In genomic region chr15:95839367-95839782, GRCh38 we compare ENCODE assay signal across 11 cellular contexts.
A peak's percentile ranks its signal among the peaks of the same experiment; 100 is the strongest.
DNase-seq lines count a peak whose midpoint lies in the region; ATAC-seq, FAIRE-seq and TF ChIP-seq lines count a peak whose summit lies in the region.
"Had no signal": no experiment of that assay in that cellular context is flagged by ENCODE, and none has a peak within 500 bp of the region (broad histone marks: within the 10 kb centered on the region; RNA-seq: fewer than 3 reads in every experiment).

No MANE protein-coding gene starts in this region.

- no peaks in the 10 kb centered on the region for H3K9me3 Mint-ChIP-seq in activated CD8-positive, alpha-beta memory T cell treated with anti-CD3 and anti-CD28 coated beads, Interleukin-2, amount 10 ng/mL, durations not matched to agents 7 days and 5 days (ENCODE audit: low read depth)
- no peaks in the 10 kb centered on the region for H3K9me3 Mint-ChIP-seq in activated CD8-positive, alpha-beta T cell treated with anti-CD3 and anti-CD28 coated beads for 36 hours
- H3K9me3 Mint-ChIP-seq in H9: no peaks in the 10 kb centered on the region

- H3K36me3 ChIP-seq in small intestine (ENCODE audit: control insufficient read depth in 2 of 2, insufficient read depth in 2 of 2, low read length in 2 of 2) (no peaks in the 10 kb centered on the region), A673 (ENCODE audit: insufficient read depth, low read length, poor library complexity, severe bottlenecking) (no peaks in the 10 kb centered on the region)

- no peak for TF ChIP-seq CTCF in activated CD8-positive, alpha-beta T cell treated with anti-CD3 and anti-CD28 coated beads for 36 hours (IDR thresholded peaks at IDR 0.05)
- no peak for TF ChIP-seq CTCF in A673 (conservative IDR thresholded peaks at IDR 0.05; ENCODE audit: low read depth, low read length)
- TF ChIP-seq CTCF in H9 (conservative IDR thresholded peaks at IDR 0.05): no peak

- H3T11ph ChIP-seq in H9 (ENCODE audit: low read length): no peak overlapping the region

- POLR2A ChIA-PET in activated CD8-positive, alpha-beta T cell treated with anti-CD3 and anti-CD28 coated beads for 36 hours (lab: Charles Lee): no interaction called here
- POLR2A ChIA-PET in A673 (lab: Charles Lee; ENCODE audit: low non-redundant PET): no interaction called here

- H2BK20ac ChIP-seq in H9 (ENCODE audit: low read depth, low read length, poor library complexity, severe bottlenecking): no peak overlapping the region

- H3K79me2 ChIP-seq in H9 (ENCODE audit: insufficient read depth, low read length): no peaks in the 10 kb centered on the region

- peak overlapping the region in 1 of 2 donors; percentile 75 for H3K27ac ChIP-seq in small intestine (ENCODE audit: low read depth in 1 of 2, low read length in 1 of 2)
- H3K27ac ChIP-seq in A673 (ENCODE audit: low read depth, low read length, poor library complexity, severe bottlenecking): no peak overlapping the region
- H3K27ac ChIP-seq in H9 (ENCODE audit: insufficient read length, low read depth, low read length): no peak overlapping the region

- no peak for DNase-seq in activated CD8-positive, alpha-beta memory T cell treated with anti-CD3 and anti-CD28 coated beads, Interleukin-2, amount 10 ng/mL, durations not matched to agents 7 days and 5 days
- no peak for DNase-seq in activated CD8-positive, alpha-beta memory T cell treated with anti-CD3 and anti-CD28 coated beads for 24 hours
- no peak for DNase-seq in activated CD8-positive, alpha-beta T cell treated with anti-CD3 and anti-CD28 coated beads for 36 hours
- DNase-seq in small intestine (peak; percentile 11), A673 (ENCODE audit: low spot score) (no peak), H9 (no peak)
- DNase-seq in NK-92 treated with Interleukin-12 subunit alpha and Interleukin-12 subunit beta, amount 100 ng/mL, for 24 hours (lab: John Stamatoyannopoulos, UW): no peak
- DNase-seq: activated B cell treated with CpG ODN at 0.5 μM for 24 hours, NCI-H2029 had no signal

- no peak overlapping the region for H3K14ac ChIP-seq in H9 (ENCODE audit: insufficient read depth, low read length)

- no peak overlapping the region for H3K56ac ChIP-seq in H9 (ENCODE audit: insufficient read length, low read depth, low read length)

- H3K4me1 ChIP-seq in small intestine (ENCODE audit: control insufficient read depth in 2 of 2, insufficient read depth in 1 of 2, low read depth in 1 of 2, low read length in 1 of 2) (peaks cover 0 to 9% of the 10 kb centered on the region in 2 donors), A673 (ENCODE audit: insufficient read depth, low read length, poor library complexity, severe bottlenecking) (peaks cover 7% of the 10 kb centered on the region), H9 (ENCODE audit: insufficient read depth, low read length) (no peaks in the 10 kb centered on the region)

- H2BK120ac ChIP-seq in H9 (ENCODE audit: low read depth, low read length, poor library complexity, severe bottlenecking): no peak overlapping the region

- no peak overlapping the region for H4K5ac ChIP-seq in H9 (ENCODE audit: insufficient read length, low read depth, low read length)

- H3K9me3 ChIP-seq in small intestine (ENCODE audit: control insufficient read depth, low read depth) (no peaks in the 10 kb centered on the region), A673 (ENCODE audit: low read depth, low read length, poor library complexity, severe bottlenecking) (no peaks in the 10 kb centered on the region), H9 (ENCODE audit: control insufficient read depth, low read depth, low read length) (no peaks in the 10 kb centered on the region)

- no peak overlapping the region for H3K4me2 ChIP-seq in H9 (ENCODE audit: insufficient read depth, insufficient read length, low read length)

- peaks cover 2% of the 10 kb centered on the region for H3K27me3 Mint-ChIP-seq in activated CD8-positive, alpha-beta memory T cell treated with anti-CD3 and anti-CD28 coated beads, Interleukin-2, amount 10 ng/mL, durations not matched to agents 7 days and 5 days
- H3K27me3 Mint-ChIP-seq in activated CD8-positive, alpha-beta T cell treated with anti-CD3 and anti-CD28 coated beads for 36 hours: no peaks in the 10 kb centered on the region
- H3K27me3 Mint-ChIP-seq in H9 (ENCODE audit: low read depth): peaks cover 2% of the 10 kb centered on the region; the same call in 1 of the 2 replicates
- H3K27me3 Mint-ChIP-seq: activated B cell treated with CpG ODN at 0.5 μM for 24 hours had no signal

- no peaks in the 10 kb centered on the region for H3K79me1 ChIP-seq in H9 (ENCODE audit: insufficient read depth, low read depth, low read length, poor library complexity, severe bottlenecking)

- no peak overlapping the region for H4K91ac ChIP-seq in H9 (ENCODE audit: insufficient read length, low read depth, low read length)

- H3K23me2 ChIP-seq in H9 (ENCODE audit: insufficient read length, low read depth, low read length, poor library complexity, severe bottlenecking): no peaks in the 10 kb centered on the region

- H3K4me1 Mint-ChIP-seq in activated CD8-positive, alpha-beta memory T cell treated with anti-CD3 and anti-CD28 coated beads, Interleukin-2, amount 10 ng/mL, durations not matched to agents 7 days and 5 days: peaks cover 37% of the 10 kb centered on the region
- peaks cover 29% of the 10 kb centered on the region for H3K4me1 Mint-ChIP-seq in activated CD8-positive, alpha-beta T cell treated with anti-CD3 and anti-CD28 coated beads for 36 hours (ENCODE audit: low read depth)
- H3K4me1 Mint-ChIP-seq in H9: peaks cover 0 to 3% of the 10 kb centered on the region in 2 experiments; a peak in 1 of 4 replicates
- H3K4me1 Mint-ChIP-seq: activated B cell treated with CpG ODN at 0.5 μM for 24 hours had no signal

- H3K9ac ChIP-seq in H9 (ENCODE audit: extremely low read depth, insufficient read length, low read length): no peak overlapping the region

- H3K4me3 ChIP-seq in small intestine (ENCODE audit: low read depth in 1 of 2, low read length in 2 of 2) (no peak overlapping the region), A673 (ENCODE audit: low read depth, low read length, poor library complexity, severe bottlenecking) (no peak overlapping the region)

- no peak overlapping the region for H4K8ac ChIP-seq in H9 (replicated peaks; ENCODE audit: insufficient read length, low read depth, low read length)

- H2BK15ac ChIP-seq in H9 (ENCODE audit: low read depth, low read length): no peak overlapping the region

- H2AK5ac ChIP-seq in H9 (ENCODE audit: insufficient read length, low read length): no peak overlapping the region

- no peak overlapping the region for H2BK5ac ChIP-seq in H9 (ENCODE audit: insufficient read length, low read length)

- H4K20me1 ChIP-seq in H9 (ENCODE audit: control insufficient read depth, insufficient read depth, insufficient read length): no peaks in the 10 kb centered on the region

- CTCF ChIA-PET in activated CD8-positive, alpha-beta memory T cell treated with anti-CD3 and anti-CD28 coated beads, Interleukin-2, amount 10 ng/mL, durations not matched to agents 7 days and 5 days (lab: Charles Lee): interaction anchor here (1.3 to 1.7 kb wide), 2 partner anchors 10 to 29 kb away, joined by 3 to 6 read pairs; no protein-coding TSS in a partner anchor
- CTCF ChIA-PET in activated CD8-positive, alpha-beta T cell treated with anti-CD3 and anti-CD28 coated beads for 36 hours (lab: Charles Lee): no interaction called here
- CTCF ChIA-PET in A673 (lab: Charles Lee): no interaction called here

- no TSS peak for BruUV-seq in A673 (replicated peaks; lab: Mats Ljungman, UMichigan)

- H3K18ac ChIP-seq in H9 (ENCODE audit: insufficient read length, low read depth, low read length): no peak overlapping the region

- H2AFZ ChIP-seq in H9 (ENCODE audit: low read length): no peak overlapping the region

- H3K36me3 Mint-ChIP-seq in activated CD8-positive, alpha-beta memory T cell treated with anti-CD3 and anti-CD28 coated beads, Interleukin-2, amount 10 ng/mL, durations not matched to agents 7 days and 5 days: peaks cover 4% of the 10 kb centered on the region
- H3K36me3 Mint-ChIP-seq in activated CD8-positive, alpha-beta T cell treated with anti-CD3 and anti-CD28 coated beads for 36 hours (ENCODE audit: low read depth): no peaks in the 10 kb centered on the region
- H3K36me3 Mint-ChIP-seq in H9 (ENCODE audit: insufficient read depth in 1 of 3, low read depth in 3 of 3): no peaks in the 10 kb centered on the region

- no peak overlapping the region for H3K4ac ChIP-seq in H9 (ENCODE audit: low read depth, low read length)

- ATAC-seq in activated CD8-positive, alpha-beta memory T cell treated with anti-CD3 and anti-CD28 coated beads, Interleukin-2, amount 10 ng/mL, durations not matched to agents 7 days and 5 days: peak; percentile 94
- peak; percentile 90 for ATAC-seq in HG02798 (IDR thresholded peaks at IDR 0.05; ENCODE audit: poor library complexity, unreplicated experiment)
- peak; percentile 73 for ATAC-seq in activated CD8-positive, alpha-beta T cell treated with anti-CD3 and anti-CD28 coated beads for 36 hours

- H3K27me3 ChIP-seq in small intestine (ENCODE audit: control insufficient read depth in 2 of 2, insufficient read depth in 2 of 2, low read length in 2 of 2) (no peaks in the 10 kb centered on the region), A673 (replicated peaks; ENCODE audit: insufficient read depth, low read depth, low read length, poor library complexity) (no peaks in the 10 kb centered on the region), H9 (ENCODE audit: insufficient read depth, low read length) (no peaks in the 10 kb centered on the region)

- peak overlapping the region; percentile 88 for H3K27ac Mint-ChIP-seq in activated CD8-positive, alpha-beta memory T cell treated with anti-CD3 and anti-CD28 coated beads, Interleukin-2, amount 10 ng/mL, durations not matched to agents 7 days and 5 days
- H3K27ac Mint-ChIP-seq in activated CD8-positive, alpha-beta T cell treated with anti-CD3 and anti-CD28 coated beads for 36 hours: peak overlapping the region; percentile 59
- H3K27ac Mint-ChIP-seq in H9: no peak overlapping the region
- H3K27ac Mint-ChIP-seq: activated B cell treated with CpG ODN at 0.5 μM for 24 hours had no signal

- 20 to 26% (median 21%) methylated on average over 2 of the region's 2 CpGs for WGBS in small intestine, 3 donors
- WGBS in H9 (ENCODE audit: extremely low coverage, insufficient read length, low lambda C conversion rate): no CpG with 5 or more reads among the region's 2 CpGs

- intact Hi-C loops in activated CD8-positive, alpha-beta T cell treated with anti-CD3 and anti-CD28 coated beads for 36 hours (cut with micrococcal nuclease): no loop called here
- intact Hi-C loops in A673 (cut with micrococcal nuclease; ENCODE audit: unreplicated experiment): no loop called here

- H3K4me3 Mint-ChIP-seq in activated CD8-positive, alpha-beta memory T cell treated with anti-CD3 and anti-CD28 coated beads, Interleukin-2, amount 10 ng/mL, durations not matched to agents 7 days and 5 days: peak overlapping the region; percentile 47
- no peak overlapping the region for H3K4me3 Mint-ChIP-seq in activated CD8-positive, alpha-beta T cell treated with anti-CD3 and anti-CD28 coated beads for 36 hours
- no peak overlapping the region for H3K4me3 Mint-ChIP-seq in H9
- H3K4me3 Mint-ChIP-seq: activated B cell treated with CpG ODN at 0.5 μM for 24 hours had no signal

- H3K23ac ChIP-seq in H9 (ENCODE audit: insufficient read length, low read depth, low read length): no peak overlapping the region

- FAIRE-seq in small intestine (lab: Jason Lieb, UNC): no peak
- FAIRE-seq: GM18507 had no signal

- no peak overlapping the region for H2BK12ac ChIP-seq in H9 (ENCODE audit: insufficient read length, low read depth, low read length)

Comparison
In these comparisons a context has a peak if more than half of its experiments do, and no peak if none do; other contexts are left out.
1. H3K27ac Mint-ChIP-seq: peak in activated CD8-positive, alpha-beta memory T cell treated with anti-CD3 and anti-CD28 coated beads, Interleukin-2, amount 10 ng/mL, durations not matched to agents 7 days and 5 days (single experiment) and activated CD8-positive, alpha-beta T cell treated with anti-CD3 and anti-CD28 coated beads for 36 hours (single experiment); none in H9 (0 of 3).
2. Peak in every context shown above with its lines, with median percentiles within 50 percentile points of each other: ATAC-seq.